Comparison of ENCODE assay signal across 7 cellular contexts in genomic region chr9:62679020-62679419, GRCh38.
DNase-seq lines count a peak whose midpoint lies in the region; ATAC-seq and TF ChIP-seq lines count a peak whose summit lies in the region.
"Not testable (repeated sequence)": the region's sequence is repeated elsewhere in the genome, so short reads cannot be mapped to it uniquely, and the experiment has no call there.

No MANE protein-coding gene starts in this region.

- POLR2A ChIA-PET in WTC11 (lab: Charles Lee); naive thymus-derived CD4-positive, alpha-beta T cell (lab: Charles Lee): not testable (repeated sequence)

- intact Hi-C loops in naive thymus-derived CD4-positive, alpha-beta T cell (cut with micrococcal nuclease), result not testable (repeated sequence)

- not testable (repeated sequence) for H3K36me3 Mint-ChIP-seq in WTC11; central memory CD8-positive, alpha-beta T cell (ENCODE audit: insufficient read depth); naive thymus-derived CD4-positive, alpha-beta T cell

- not testable (repeated sequence) for H3K27me3 ChIP-seq in naive thymus-derived CD4-positive, alpha-beta T cell (ENCODE audit: control insufficient read depth in 2 of 2, insufficient read depth in 2 of 2, low read length in 2 of 2)

- H3K36me3 ChIP-seq in naive thymus-derived CD4-positive, alpha-beta T cell (ENCODE audit: control insufficient read depth in 2 of 3, insufficient read depth in 3 of 3, low read length in 3 of 3), result not testable (repeated sequence)

- CTCF ChIA-PET in WTC11 (lab: Charles Lee); naive thymus-derived CD4-positive, alpha-beta T cell (lab: Charles Lee): not testable (repeated sequence)

- DNase-seq in WTC11 (ENCODE audit: low spot score); central memory CD8-positive, alpha-beta T cell (ENCODE audit: low spot score in 2 of 2); naive thymus-derived CD4-positive, alpha-beta T cell: not testable (repeated sequence)

- not testable (repeated sequence) for H3K27ac ChIP-seq in naive thymus-derived CD4-positive, alpha-beta T cell (ENCODE audit: low read depth, low read length)

- ATAC-seq in GM18505 (IDR thresholded peaks at IDR 0.05; ENCODE audit: unreplicated experiment) (peak; percentile 42), GM21529 (IDR thresholded peaks at IDR 0.05; ENCODE audit: unreplicated experiment) (peak; percentile 46), HG02870 (IDR thresholded peaks at IDR 0.05; ENCODE audit: unreplicated experiment) (peak; percentile 45), HG03442 (IDR thresholded peaks at IDR 0.05; ENCODE audit: unreplicated experiment) (peak; percentile 56), WTC11 (peak; percentile 91)
- peak; percentile 45 for ATAC-seq in central memory CD8-positive, alpha-beta T cell (replicated peaks; ENCODE audit: extremely low read depth, poor library complexity, severe bottlenecking)
- peak; percentile 50 for ATAC-seq in naive thymus-derived CD4-positive, alpha-beta T cell

- H3K27ac Mint-ChIP-seq in WTC11; central memory CD8-positive, alpha-beta T cell (ENCODE audit: low read depth); naive thymus-derived CD4-positive, alpha-beta T cell: not testable (repeated sequence)

- not testable (repeated sequence) for H3K4me3 ChIP-seq in naive thymus-derived CD4-positive, alpha-beta T cell (ENCODE audit: low read length)

- H3K4me1 Mint-ChIP-seq in WTC11; central memory CD8-positive, alpha-beta T cell; naive thymus-derived CD4-positive, alpha-beta T cell: not testable (repeated sequence)

- not testable (repeated sequence) for TF ChIP-seq POLR2A in GM18505 (IDR thresholded peaks at IDR 0.05; ENCODE audit: borderline replicate concordance, extremely low read depth, insufficient read depth, insufficient read length)

- not testable (repeated sequence) for H3K4me1 ChIP-seq in naive thymus-derived CD4-positive, alpha-beta T cell (ENCODE audit: control insufficient read depth in 2 of 2, insufficient read depth in 2 of 2, low read length in 2 of 2)

- H3K4me3 Mint-ChIP-seq in WTC11; central memory CD8-positive, alpha-beta T cell; naive thymus-derived CD4-positive, alpha-beta T cell: not testable (repeated sequence)

- not testable (repeated sequence) for H3K9me3 Mint-ChIP-seq in WTC11; central memory CD8-positive, alpha-beta T cell; naive thymus-derived CD4-positive, alpha-beta T cell

- TF ChIP-seq CTCF in WTC11 (IDR thresholded peaks at IDR 0.05), result not testable (repeated sequence)

- H3K27me3 Mint-ChIP-seq in WTC11 (ENCODE audit: low read depth); central memory CD8-positive, alpha-beta T cell; naive thymus-derived CD4-positive, alpha-beta T cell: not testable (repeated sequence)

- H3K9me3 ChIP-seq in naive thymus-derived CD4-positive, alpha-beta T cell (ENCODE audit: control insufficient read depth in 2 of 3, low read length in 3 of 3), result not testable (repeated sequence)
